In the genomic region with DNA sequence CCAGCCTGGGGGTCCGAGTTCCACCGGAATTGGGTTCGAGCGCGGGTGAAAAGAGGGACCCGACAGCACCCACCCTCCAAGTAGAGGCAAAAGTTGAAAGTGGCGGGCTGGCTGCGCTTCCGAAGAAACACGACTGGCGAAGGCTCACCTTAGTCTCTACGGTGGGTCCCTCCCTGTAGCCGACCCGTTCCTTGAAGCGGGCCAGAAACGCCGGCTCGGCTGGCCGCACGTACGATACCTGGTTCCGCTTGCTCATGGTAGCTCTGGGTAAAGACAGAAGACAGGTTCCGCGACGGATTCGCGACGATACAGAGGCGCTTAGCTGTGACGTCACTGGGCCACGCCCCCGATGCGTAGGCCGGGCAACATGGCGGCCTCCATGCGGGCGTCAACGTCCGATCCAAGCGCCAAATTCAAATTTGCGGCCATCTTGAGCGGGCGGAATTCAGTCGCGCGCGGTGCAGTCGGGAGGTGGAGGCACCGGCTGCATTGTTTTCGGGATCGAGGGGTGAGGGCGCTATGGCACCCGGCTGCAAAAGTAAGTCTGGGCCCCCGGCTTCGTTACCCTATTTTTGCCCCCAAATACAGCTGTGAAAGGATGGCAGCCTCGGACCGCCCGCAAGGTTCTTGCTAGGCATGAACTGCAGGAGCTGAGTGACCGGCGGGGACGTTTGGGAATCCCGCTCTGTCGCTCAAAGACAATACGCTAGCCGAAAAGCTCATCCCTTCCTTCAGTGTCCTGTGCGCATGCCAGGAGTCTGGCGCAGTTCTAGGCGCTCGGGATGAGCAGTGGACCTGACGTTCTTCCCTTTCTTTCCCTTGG, we compare ENCODE assay signal across 8 cellular contexts. TPM values are rescaled to one million over a fixed set of nuclear protein-coding genes. Genes with fewer than 3 reads are reported as not detected.
DNase-seq lines count a peak whose midpoint lies in the region; ATAC-seq and TF ChIP-seq lines count a peak whose summit lies in the region.

Gene KIAA1143 (minus strand): TSS at position 273 of the 823 bp plus-strand sequence. CDS start 17 bp downstream, at position 256.
A gene with protein sequence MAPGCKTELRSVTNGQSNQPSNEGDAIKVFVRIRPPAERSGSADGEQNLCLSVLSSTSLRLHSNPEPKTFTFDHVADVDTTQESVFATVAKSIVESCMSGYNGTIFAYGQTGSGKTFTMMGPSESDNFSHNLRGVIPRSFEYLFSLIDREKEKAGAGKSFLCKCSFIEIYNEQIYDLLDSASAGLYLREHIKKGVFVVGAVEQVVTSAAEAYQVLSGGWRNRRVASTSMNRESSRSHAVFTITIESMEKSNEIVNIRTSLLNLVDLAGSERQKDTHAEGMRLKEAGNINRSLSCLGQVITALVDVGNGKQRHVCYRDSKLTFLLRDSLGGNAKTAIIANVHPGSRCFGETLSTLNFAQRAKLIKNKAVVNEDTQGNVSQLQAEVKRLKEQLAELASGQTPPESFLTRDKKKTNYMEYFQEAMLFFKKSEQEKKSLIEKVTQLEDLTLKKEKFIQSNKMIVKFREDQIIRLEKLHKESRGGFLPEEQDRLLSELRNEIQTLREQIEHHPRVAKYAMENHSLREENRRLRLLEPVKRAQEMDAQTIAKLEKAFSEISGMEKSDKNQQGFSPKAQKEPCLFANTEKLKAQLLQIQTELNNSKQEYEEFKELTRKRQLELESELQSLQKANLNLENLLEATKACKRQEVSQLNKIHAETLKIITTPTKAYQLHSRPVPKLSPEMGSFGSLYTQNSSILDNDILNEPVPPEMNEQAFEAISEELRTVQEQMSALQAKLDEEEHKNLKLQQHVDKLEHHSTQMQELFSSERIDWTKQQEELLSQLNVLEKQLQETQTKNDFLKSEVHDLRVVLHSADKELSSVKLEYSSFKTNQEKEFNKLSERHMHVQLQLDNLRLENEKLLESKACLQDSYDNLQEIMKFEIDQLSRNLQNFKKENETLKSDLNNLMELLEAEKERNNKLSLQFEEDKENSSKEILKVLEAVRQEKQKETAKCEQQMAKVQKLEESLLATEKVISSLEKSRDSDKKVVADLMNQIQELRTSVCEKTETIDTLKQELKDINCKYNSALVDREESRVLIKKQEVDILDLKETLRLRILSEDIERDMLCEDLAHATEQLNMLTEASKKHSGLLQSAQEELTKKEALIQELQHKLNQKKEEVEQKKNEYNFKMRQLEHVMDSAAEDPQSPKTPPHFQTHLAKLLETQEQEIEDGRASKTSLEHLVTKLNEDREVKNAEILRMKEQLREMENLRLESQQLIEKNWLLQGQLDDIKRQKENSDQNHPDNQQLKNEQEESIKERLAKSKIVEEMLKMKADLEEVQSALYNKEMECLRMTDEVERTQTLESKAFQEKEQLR (N-terminal part only) (plus strand): TSS at position 448 of the 823 bp plus-strand sequence. CDS start 72 bp downstream, at position 520.

- intact Hi-C loops in thyroid gland (cut with DNase I): no loop called here

- H3K4me2 ChIP-seq in osteoblast (ENCODE audit: insufficient read depth, low read length): peak within 1 kb of the TSS; percentile 96

- peaks cover 62% of the 10 kb centered on the region for H3K79me2 ChIP-seq in osteoblast (ENCODE audit: insufficient read depth, low read length)

- no peaks in the 10 kb centered on the region for H3K9me3 ChIP-seq in osteoblast (ENCODE audit: low read depth, low read length)
- no peaks in the 10 kb centered on the region for H3K9me3 ChIP-seq in thyroid gland

- ATAC-seq in HG02610 (IDR thresholded peaks at IDR 0.05; ENCODE audit: unreplicated experiment) (peak; percentile 91), SK-N-SH treated with all-trans-retinoic acid at 6 μM for 48 hours (peak; percentile 95)
- ATAC-seq in activated naive CD4-positive, alpha-beta T cell treated with anti-CD3 and anti-CD28 coated beads, Interleukin-2, amount 50 U/mL, for 72 hours: peak; percentile 92

- H3K27ac Mint-ChIP-seq in activated naive CD4-positive, alpha-beta T cell treated with anti-CD3 and anti-CD28 coated beads, Interleukin-2, amount 50 U/mL, for 72 hours: peak within 1 kb of the TSS; percentile 92 to 97

- H2AFZ ChIP-seq in osteoblast (ENCODE audit: low read length): peak within 1 kb of the TSS; percentile 94

- 5% methylated on average over 20 to 51 of the region's 70 CpGs for WGBS in thyroid gland, 2 donors

- peaks cover 5% of the 10 kb centered on the region for H3K36me3 ChIP-seq in osteoblast (ENCODE audit: insufficient read depth, low read length)
- no peaks in the 10 kb centered on the region for H3K36me3 ChIP-seq in thyroid gland

- H3K27me3 ChIP-seq in osteoblast (ENCODE audit: insufficient read depth, low read length) (no peaks in the 10 kb centered on the region), thyroid gland (no peaks in the 10 kb centered on the region)

- DNase-seq in NCI-H1092 (lab: John Stamatoyannopoulos, UW): peak; percentile 93
- DNase-seq in activated naive CD4-positive, alpha-beta T cell treated with anti-CD3 and anti-CD28 coated beads, Interleukin-2, amount 50 U/mL, for 72 hours (ENCODE audit: low spot score in 2 of 2): peak; percentile 95
- peak; percentile 96 for DNase-seq in glomerular visceral epithelial cell (ENCODE audit: extremely low spot score)
- peak; percentile 95 for DNase-seq in osteoblast (ENCODE audit: insufficient read length, low spot score, missing footprints)
- DNase-seq in thyroid gland: peak; percentile 95 to 97

- H3K4me3 ChIP-seq in GM08714 (ENCODE audit: low read length) (peak within 1 kb of the TSS; percentile 92), osteoblast (ENCODE audit: insufficient read depth, low read length) (peak within 1 kb of the TSS; percentile 79), thyroid gland (replicated peaks in 1 of 3) (peak within 1 kb of the TSS; percentile 84 to 91 (median 91))

- no peaks in the 10 kb centered on the region for H4K20me1 ChIP-seq in osteoblast (ENCODE audit: insufficient read depth, low read length)

- H3K27ac ChIP-seq in osteoblast (ENCODE audit: low read depth, low read length): peak within 1 kb of the TSS; percentile 67
- H3K27ac ChIP-seq in thyroid gland: peak within 1 kb of the TSS in 2 of 3 donors; percentile 39 to 69

- H3K9me3 Mint-ChIP-seq in activated naive CD4-positive, alpha-beta T cell treated with anti-CD3 and anti-CD28 coated beads, Interleukin-2, amount 50 U/mL, for 72 hours: peaks cover 14 to 28% of the 10 kb centered on the region in 2 donors

- TF ChIP-seq POLR2A in thyroid gland (IDR thresholded peaks at IDR 0.05): peak in 1 of 2 donors; percentile 57

- H3K4me1 ChIP-seq in osteoblast (ENCODE audit: insufficient read depth, low read length): peaks cover 7% of the 10 kb centered on the region
- H3K4me1 ChIP-seq in thyroid gland: peaks cover 10 to 13% of the 10 kb centered on the region in 2 donors

- TF ChIP-seq CTCF in osteoblast (IDR thresholded peaks at IDR 0.05; ENCODE audit: extremely low read depth, low read depth, low read length) (no peak), thyroid gland (IDR thresholded peaks at IDR 0.05) (peak in 1 of 6 experiments; percentile 28)

- peaks cover 72 to 82% of the 10 kb centered on the region in 2 donors for H3K36me3 Mint-ChIP-seq in activated naive CD4-positive, alpha-beta T cell treated with anti-CD3 and anti-CD28 coated beads, Interleukin-2, amount 50 U/mL, for 72 hours

TF ChIP-seq in SK-N-SH treated with all-trans-retinoic acid at 6 μM for 48 hours, 23 proteins besides CTCF, POLR2A, EP300 and RAD21 (continues in another document):
- TF ChIP-seq, protein P1, sequence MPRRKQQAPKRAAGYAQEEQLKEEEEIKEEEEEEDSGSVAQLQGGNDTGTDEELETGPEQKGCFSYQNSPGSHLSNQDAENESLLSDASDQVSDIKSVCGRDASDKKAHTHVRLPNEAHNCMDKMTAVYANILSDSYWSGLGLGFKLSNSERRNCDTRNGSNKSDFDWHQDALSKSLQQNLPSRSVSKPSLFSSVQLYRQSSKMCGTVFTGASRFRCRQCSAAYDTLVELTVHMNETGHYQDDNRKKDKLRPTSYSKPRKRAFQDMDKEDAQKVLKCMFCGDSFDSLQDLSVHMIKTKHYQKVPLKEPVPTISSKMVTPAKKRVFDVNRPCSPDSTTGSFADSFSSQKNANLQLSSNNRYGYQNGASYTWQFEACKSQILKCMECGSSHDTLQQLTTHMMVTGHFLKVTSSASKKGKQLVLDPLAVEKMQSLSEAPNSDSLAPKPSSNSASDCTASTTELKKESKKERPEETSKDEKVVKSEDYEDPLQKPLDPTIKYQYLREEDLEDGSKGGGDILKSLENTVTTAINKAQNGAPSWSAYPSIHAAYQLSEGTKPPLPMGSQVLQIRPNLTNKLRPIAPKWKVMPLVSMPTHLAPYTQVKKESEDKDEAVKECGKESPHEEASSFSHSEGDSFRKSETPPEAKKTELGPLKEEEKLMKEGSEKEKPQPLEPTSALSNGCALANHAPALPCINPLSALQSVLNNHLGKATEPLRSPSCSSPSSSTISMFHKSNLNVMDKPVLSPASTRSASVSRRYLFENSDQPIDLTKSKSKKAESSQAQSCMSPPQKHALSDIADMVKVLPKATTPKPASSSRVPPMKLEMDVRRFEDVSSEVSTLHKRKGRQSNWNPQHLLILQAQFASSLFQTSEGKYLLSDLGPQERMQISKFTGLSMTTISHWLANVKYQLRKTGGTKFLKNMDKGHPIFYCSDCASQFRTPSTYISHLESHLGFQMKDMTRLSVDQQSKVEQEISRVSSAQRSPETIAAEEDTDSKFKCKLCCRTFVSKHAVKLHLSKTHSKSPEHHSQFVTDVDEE (CRISPR knock-in tag; IDR thresholded peaks at IDR 0.05): peak; percentile 7; the same call in 1 of the 2 replicates
- no peak for TF ChIP-seq CSRNP3 (CRISPR knock-in tag; IDR thresholded peaks at IDR 0.05)
- TF ChIP-seq ZFP30 (CRISPR knock-in tag; IDR thresholded peaks at IDR 0.05): no peak
- no peak for TF ChIP-seq ARNTL (CRISPR knock-in tag; IDR thresholded peaks at IDR 0.05; ENCODE audit: borderline replicate concordance, low read depth)

RNA-seq across cellular contexts. Expression of gene KIAA1143, which starts in this region (rescaled TPM):
- total RNA-seq in activated naive CD4-positive, alpha-beta T cell treated with anti-CD3 and anti-CD28 coated beads, Interleukin-2, amount 50 U/mL, for 72 hours: 10 to 100 TPM; 20.2 to 31.3 TPM
- total RNA-seq in osteoblast (30.0 and 31.8 TPM in 2 replicates), thyroid gland (10 to 100 TPM; 28.4 to 38.7 (median 30.4) TPM)

RNA-seq across cellular contexts. Expression of the second gene that starts in this region (rescaled TPM):
- 10 to 100 TPM; 37.8 to 39.5 TPM for total RNA-seq in activated naive CD4-positive, alpha-beta T cell treated with anti-CD3 and anti-CD28 coated beads, Interleukin-2, amount 50 U/mL, for 72 hours
- total RNA-seq in osteoblast (1.5 and 1.8 TPM in 2 replicates), thyroid gland (1 to 10 TPM in 1 of 4 donors, under 1 TPM in 2, not detected in 1; 0.15 to 1.8 (median 0.33) TPM)

Comparison
In these comparisons a context has a peak if more than half of its experiments do, and no peak if none do; other contexts are left out.
1. Peak in every context shown above with its lines: DNase-seq, ATAC-seq, H3K4me3 ChIP-seq and H3K27ac ChIP-seq.
2. RNA of the second gene that starts in this region (total RNA-seq): 37.8 to 39.5 TPM in activated naive CD4-positive, alpha-beta T cell treated with anti-CD3 and anti-CD28 coated beads, Interleukin-2, amount 50 U/mL, for 72 hours; 1.5 to 1.8 TPM in osteoblast and 0.15 to 1.8 TPM in thyroid gland; every median in the first group is over 10 times any median in the second.